ENCODE assay signal across 28 cellular contexts in the genomic region with DNA sequence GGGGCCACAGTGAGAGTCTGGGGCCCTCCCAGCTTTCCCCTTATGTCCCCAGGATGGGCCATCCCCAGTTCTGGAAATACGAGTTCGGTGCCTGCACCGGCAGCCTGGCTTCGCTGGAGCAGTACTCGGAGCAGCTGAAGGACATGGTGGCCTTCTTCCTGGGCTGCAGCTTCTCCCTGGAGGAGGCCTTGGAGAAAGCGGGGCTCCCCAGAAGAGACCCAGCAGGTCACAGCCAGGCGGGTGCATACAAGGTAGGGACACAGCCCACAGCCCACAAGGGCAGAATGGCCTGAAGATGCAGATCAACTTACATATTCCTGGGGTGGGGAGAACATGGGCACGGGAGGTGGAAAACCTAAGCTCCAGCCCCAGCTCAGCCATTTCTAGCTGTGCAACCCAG. TPM values are rescaled to one million over a fixed set of nuclear protein-coding genes. Genes with fewer than 3 reads are reported as not detected.
DNase-seq lines count a peak whose midpoint lies in the region; ATAC-seq and TF ChIP-seq lines count a peak whose summit lies in the region.
"Had no signal": no experiment of that assay in that cellular context is flagged by ENCODE, and none has a peak within 500 bp of the region (broad histone marks: within the 10 kb centered on the region; RNA-seq: fewer than 3 reads in every experiment).

No MANE protein-coding gene starts in this region.

- TF ChIP-seq POLR2A in breast epithelium (IDR thresholded peaks at IDR 0.05) (no peak), upper lobe of left lung (IDR thresholded peaks at IDR 0.05) (no peak), adrenal gland (IDR thresholded peaks at IDR 0.05) (no peak)

- no peak overlapping the region for H3K4me3 ChIP-seq in breast epithelium
- no peak overlapping the region for H3K4me3 ChIP-seq in mammary epithelial cell (replicated peaks in 1 of 3; ENCODE audit: insufficient read depth in 1 of 3, low read depth in 2 of 3, low read length in 3 of 3)
- H3K4me3 ChIP-seq in dorsolateral prefrontal cortex, result no peak overlapping the region
- H3K4me3 ChIP-seq in psoas muscle, result peak overlapping the region; percentile 37
- H3K4me3 ChIP-seq in upper lobe of left lung, result no peak overlapping the region
- no peak overlapping the region for H3K4me3 ChIP-seq in adrenal gland
- H3K4me3 ChIP-seq: A549, hepatocyte, SK-N-MC, suprapubic skin had no signal

- 91% methylated on average over 8 of the region's 8 CpGs for WGBS in mammary epithelial cell (ENCODE audit: low coverage, missing lambda C conversion rate)
- 35 to 70% (median 46%) methylated on average over 8 of the region's 8 CpGs for WGBS in psoas muscle, 3 donors
- 99 to 100% methylated on average over 8 of the region's 8 CpGs for WGBS in upper lobe of left lung, 2 donors
- WGBS in adrenal gland, 4 donors, result 54 to 84% (median 75%) methylated on average over 6 to 8 of the region's 8 CpGs

- H3K4me2 ChIP-seq in mammary epithelial cell (ENCODE audit: insufficient read depth, low read depth, low read length), result no peak overlapping the region
- H3K4me2 ChIP-seq: A549, hepatocyte had no signal

- ATAC-seq in psoas muscle, result peak in 3 of 4 donors; percentile 0 to 1 (median 0)
- no peak for ATAC-seq in upper lobe of left lung (ENCODE audit: low FRiP score in 2 of 2)
- no peak for ATAC-seq in HG02798 (IDR thresholded peaks at IDR 0.05; ENCODE audit: poor library complexity, unreplicated experiment)
- ATAC-seq: A549; activated CD4-positive, CD25-positive, alpha-beta regulatory T cell treated with anti-CD3 and anti-CD28 coated beads, Interleukin-2, amount 50 U/mL, for 24 hours; CD8-positive, alpha-beta T cell; effector memory CD8-positive, alpha-beta T cell; foreskin keratinocyte; HCT116; left colon; naive thymus-derived CD4-positive, alpha-beta T cell; T-helper 17 cell had no signal

- H3K27me3 ChIP-seq in breast epithelium (no peaks in the 10 kb centered on the region), mammary epithelial cell (ENCODE audit: insufficient read depth, low read length) (no peaks in the 10 kb centered on the region), dorsolateral prefrontal cortex (no peaks in the 10 kb centered on the region), psoas muscle (ENCODE audit: insufficient read depth in 3 of 3, low read length in 2 of 3) (no peaks in the 10 kb centered on the region), upper lobe of left lung (no peaks in the 10 kb centered on the region), adrenal gland (no peaks in the 10 kb centered on the region)
- H3K27me3 ChIP-seq: brain microvascular endothelial cell, foreskin keratinocyte, hepatocyte, suprapubic skin had no signal

- no peaks in the 10 kb centered on the region for H4K20me1 ChIP-seq in mammary epithelial cell (ENCODE audit: insufficient read depth, low read length)

- peak overlapping the region; percentile 59 to 65 for H3K27ac ChIP-seq in breast epithelium
- H3K27ac ChIP-seq in mammary epithelial cell (ENCODE audit: insufficient read depth, low read depth, low read length), result no peak overlapping the region
- peak overlapping the region in 57 of 59 donors; percentile 22 to 90 (median 78) for H3K27ac ChIP-seq in dorsolateral prefrontal cortex
- peak overlapping the region; percentile 81 for H3K27ac ChIP-seq in psoas muscle
- peak overlapping the region in 3 of 4 donors; percentile 11 to 54 (median 17) for H3K27ac ChIP-seq in upper lobe of left lung
- peak overlapping the region in 1 of 5 donors; percentile 43 for H3K27ac ChIP-seq in adrenal gland
- H3K27ac ChIP-seq: A549, brain microvascular endothelial cell, foreskin keratinocyte, hepatocyte, SK-N-MC, suprapubic skin had no signal

- H3K9ac ChIP-seq in mammary epithelial cell (ENCODE audit: insufficient read depth, low read length), result no peak overlapping the region

- CTCF ChIA-PET in mammary epithelial cell (lab: Charles Lee; ENCODE audit: low non-redundant PET), result no interaction called here

- TF ChIP-seq CTCF in breast epithelium (IDR thresholded peaks at IDR 0.05), result no peak
- TF ChIP-seq CTCF in mammary epithelial cell (conservative IDR thresholded peaks at IDR 0.05 in 1 of 2, IDR thresholded peaks at IDR 0.05 in 1 of 2; ENCODE audit: extremely low read depth in 1 of 2, insufficient read depth in 1 of 2, low read depth in 1 of 2, low read length in 2 of 2), result no peak
- no peak for TF ChIP-seq CTCF in dorsolateral prefrontal cortex (IDR thresholded peaks at IDR 0.05 in 54 of 56, conservative IDR thresholded peaks at IDR 0.05 in 2 of 56; ENCODE audit: low read depth in 1 of 56, partially characterized antibody in 56 of 56)
- TF ChIP-seq CTCF in psoas muscle (IDR thresholded peaks at IDR 0.05), result no peak
- TF ChIP-seq CTCF in upper lobe of left lung (IDR thresholded peaks at IDR 0.05), result no peak
- TF ChIP-seq CTCF in adrenal gland (IDR thresholded peaks at IDR 0.05), result no peak

- H3K9me3 ChIP-seq in breast epithelium (no peaks in the 10 kb centered on the region), mammary epithelial cell (replicated peaks; ENCODE audit: insufficient read depth, low read length) (no peaks in the 10 kb centered on the region), psoas muscle (no peaks in the 10 kb centered on the region), upper lobe of left lung (no peaks in the 10 kb centered on the region), adrenal gland (replicated peaks in 1 of 3) (no peaks in the 10 kb centered on the region)
- H3K9me3 ChIP-seq: A549, suprapubic skin had no signal

- H3K4me1 ChIP-seq in breast epithelium, result peaks cover 0 to 9% of the 10 kb centered on the region in 2 donors
- H3K4me1 ChIP-seq in mammary epithelial cell (ENCODE audit: insufficient read depth, low read length), result no peaks in the 10 kb centered on the region
- peaks cover 56% of the 10 kb centered on the region for H3K4me1 ChIP-seq in psoas muscle
- H3K4me1 ChIP-seq in upper lobe of left lung, result peaks cover 0 to 4% (median 0%) of the 10 kb centered on the region in 4 donors
- peaks cover 7 to 12% of the 10 kb centered on the region in 2 donors for H3K4me1 ChIP-seq in adrenal gland (replicated peaks in 1 of 2)
- H3K4me1 ChIP-seq: A549, foreskin keratinocyte, suprapubic skin had no signal

- dilution Hi-C loops in mammary epithelial cell (cut with HindIII; ENCODE audit: low sequenced_read_pairs), result loop anchor here (25.0 kb wide), 1 partner anchor 117 kb away; no protein-coding TSS in a partner anchor

- DNase-seq in breast epithelium (ENCODE audit: low spot score in 2 of 2) (no peak), mammary epithelial cell (no peak), dorsolateral prefrontal cortex (no peak), psoas muscle (no peak), upper lobe of left lung (no peak), mesenteric fat pad (ENCODE audit: low spot score) (no peak), adrenal gland (no peak)
- DNase-seq: activated gamma-delta T cell; brain microvascular endothelial cell; CD8-positive, alpha-beta T cell; effector memory CD8-positive, alpha-beta T cell; erythroblast; foreskin keratinocyte; left colon; MV-4-11; naive thymus-derived CD4-positive, alpha-beta T cell; NCI-H1436 treated with DMSO at 0.1 percent for 48 hours; NCI-H774; RPMI8226; stimulated activated CD4-positive, alpha-beta T cell treated with anti-CD3 and anti-CD28 coated beads, Interleukin-2, amount 100 ng/mL, for 24 hours; T-helper 17 cell had no signal

- H3K79me2 ChIP-seq in mammary epithelial cell (ENCODE audit: insufficient read depth, low read length), result no peaks in the 10 kb centered on the region
- H3K79me2 ChIP-seq: hepatocyte had no signal

- intact Hi-C loops in breast epithelium (cut with DNase I; ENCODE audit: low total_unique reads), result loop anchor here (5.0 kb wide), 1 partner anchor 1002 kb away; no protein-coding TSS in a partner anchor
- intact Hi-C loops in mammary epithelial cell (cut with micrococcal nuclease), result no loop called here
- intact Hi-C loops in dorsolateral prefrontal cortex (cut with DNase I), result loop anchor here in 1 of 2 donors (5.0 kb wide), 1 partner anchor 108 kb away; the partner anchor contains the start of gene RPS6KA5
- intact Hi-C loops in psoas muscle (cut with DNase I), result loop anchor here (5.0 kb wide), 3 partner anchors 33 to 108 kb away; partner anchors contain the start of gene RPS6KA5 (in 1 of the 2)
- intact Hi-C loops in adrenal gland (cut with DNase I), result loop anchor here in 1 of 2 donors (5.0 kb wide), 1 partner anchor 268 kb away; no protein-coding TSS in a partner anchor

- TF ChIP-seq EP300 in upper lobe of left lung (IDR thresholded peaks at IDR 0.05), result no peak

- BruUV-seq in mammary epithelial cell (replicated peaks; lab: Mats Ljungman, UMichigan), result no TSS peak

- H3K36me3 ChIP-seq in breast epithelium, result no peaks in the 10 kb centered on the region
- H3K36me3 ChIP-seq in mammary epithelial cell (ENCODE audit: insufficient read depth, low read length), result peaks cover 9% of the 10 kb centered on the region
- H3K36me3 ChIP-seq in psoas muscle (ENCODE audit: insufficient read depth in 1 of 2, low read depth in 1 of 2), result peaks cover 0 to 55% of the 10 kb centered on the region in 2 donors
- H3K36me3 ChIP-seq in upper lobe of left lung, result peaks cover 24 to 83% (median 58%) of the 10 kb centered on the region in 4 donors
- H3K36me3 ChIP-seq in adrenal gland (replicated peaks in 1 of 2), result peaks cover 0 to 41% of the 10 kb centered on the region in 2 donors
- H3K36me3 ChIP-seq: brain microvascular endothelial cell had no signal

- H2AFZ ChIP-seq in mammary epithelial cell (ENCODE audit: low read depth, low read length), result no peak overlapping the region
- H2AFZ ChIP-seq: hepatocyte had no signal

- in situ Hi-C loops in mammary epithelial cell (cut with MboI; ENCODE audit: low sequenced_read_pairs in 2 of 2), result loop anchor here in 1 of 2 donors (5.0 kb wide), 1 partner anchor 268 kb away; no protein-coding TSS in a partner anchor

RNA-seq across cellular contexts. Expression of gene DGLUCY, which starts 56.1 kb away (rescaled TPM):
- total RNA-seq in breast epithelium (10 to 100 TPM; 32.6 to 35.7 (median 34.4) TPM), mammary epithelial cell (10 to 100 TPM; 38.0 to 41.1 TPM), dorsolateral prefrontal cortex (100 to 1,000 TPM in 58 of 120 experiments, 10 to 100 TPM in 62; 70.3 to 143 (median 98.7) TPM), psoas muscle (100 to 1,000 TPM in 2 of 4 donors, 10 to 100 TPM in 2; 77.5 to 135 (median 98.7) TPM), upper lobe of left lung (100 to 1,000 TPM in 2 of 6 donors, 10 to 100 TPM in 4; 54.7 to 141 (median 80.3) TPM), mesenteric fat pad (41.1 TPM), adrenal gland (10 to 100 TPM; 48.9 to 93.4 (median 77.5) TPM)
- polyA plus RNA-seq in mammary epithelial cell (17.9 TPM), psoas muscle (10 to 100 TPM; 20.4 to 53.1 (median 43.2) TPM), adrenal gland (10 to 100 TPM; 50.3 to 65.1 (median 60.1) TPM)
- polyA minus RNA-seq in mammary epithelial cell, result 33.6 TPM

Comparison
In these comparisons a context has a peak if more than half of its experiments do, and no peak if none do; other contexts are left out.
1. ATAC-seq: peak in psoas muscle (3 of 4); none in upper lobe of left lung (0 of 2) and HG02798 (single experiment).